ENCODE assay signal across 23 cellular contexts in the genomic region with DNA sequence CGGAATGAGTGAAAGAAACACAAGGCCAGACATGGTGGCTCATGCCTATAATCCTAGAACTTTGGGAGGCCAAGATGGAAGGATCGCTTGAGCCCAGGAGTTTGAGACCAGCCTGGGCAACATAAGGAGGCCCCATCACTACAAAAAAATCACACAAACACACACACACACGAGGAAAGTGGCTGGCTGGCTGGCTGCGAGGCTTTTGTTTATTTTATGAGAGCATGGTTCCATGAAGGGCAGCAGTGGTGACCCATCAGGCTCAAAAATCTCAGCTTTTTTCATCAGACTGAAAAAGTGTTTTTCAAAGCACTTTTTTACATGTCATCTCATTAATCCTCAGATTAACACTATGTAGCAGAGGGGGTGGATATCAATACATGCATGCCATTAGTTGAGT. TPM values are rescaled to one million over a fixed set of nuclear protein-coding genes. Genes with fewer than 3 reads are reported as not detected.
DNase-seq lines count a peak whose midpoint lies in the region; ATAC-seq and TF ChIP-seq lines count a peak whose summit lies in the region.
"Had no signal": no experiment of that assay in that cellular context is flagged by ENCODE, and none has a peak within 500 bp of the region (broad histone marks: within the 10 kb centered on the region; RNA-seq: fewer than 3 reads in every experiment).

No MANE protein-coding gene starts in this region.

- H3K4me1 ChIP-seq in foreskin keratinocyte = peaks cover 25% of the 10 kb centered on the region

- no peaks in the 10 kb centered on the region for H3K27me3 Mint-ChIP-seq in activated CD4-positive, alpha-beta T cell treated with anti-CD3 and anti-CD28 coated beads, Interleukin-2, amount 10 ng/mL, durations not matched to agents 24 days and 14 days
- no peaks in the 10 kb centered on the region for H3K27me3 Mint-ChIP-seq in activated T-helper 1 cell treated with anti-CD3 and anti-CD28 coated beads, Interleukin-12 subunit alpha, Interleukin-12 subunit beta, Interleukin-2, Interleukin-4 antibody, amounts not matched to agents 30 ng/mL and 10 ng/mL and 1 ng/mL, durations not matched to agents 14 hours and 24 hours and 36 hours (ENCODE audit: insufficient read depth)

- peak overlapping the region; percentile 50 for H3K4me3 Mint-ChIP-seq in activated CD4-positive, alpha-beta T cell treated with anti-CD3 and anti-CD28 coated beads, Interleukin-2, amount 10 ng/mL, durations not matched to agents 24 days and 14 days
- H3K4me3 Mint-ChIP-seq in activated T-helper 1 cell treated with anti-CD3 and anti-CD28 coated beads, Interleukin-12 subunit alpha, Interleukin-12 subunit beta, Interleukin-2, Interleukin-4 antibody, amounts not matched to agents 30 ng/mL and 10 ng/mL and 1 ng/mL, durations not matched to agents 14 hours and 24 hours and 36 hours = peak overlapping the region; percentile 23
- no peak overlapping the region for H3K4me3 Mint-ChIP-seq in stimulated activated effector memory CD8-positive, alpha-beta T cell treated with anti-CD3 and anti-CD28 coated beads, Interleukin-12 subunit alpha, Interleukin-12 subunit beta, amount 100 ng/mL, for 72 hours
- H3K4me3 Mint-ChIP-seq: CD8-positive, alpha-beta T cell; IgD-negative memory B cell had no signal

- peaks cover 5% of the 10 kb centered on the region for H3K9me3 Mint-ChIP-seq in activated CD4-positive, alpha-beta T cell treated with anti-CD3 and anti-CD28 coated beads, Interleukin-2, amount 10 ng/mL, durations not matched to agents 24 days and 14 days
- H3K9me3 Mint-ChIP-seq in activated T-helper 1 cell treated with anti-CD3 and anti-CD28 coated beads, Interleukin-12 subunit alpha, Interleukin-12 subunit beta, Interleukin-2, Interleukin-4 antibody, amounts not matched to agents 30 ng/mL and 10 ng/mL and 1 ng/mL, durations not matched to agents 14 hours and 24 hours and 36 hours = no peaks in the 10 kb centered on the region
- no peaks in the 10 kb centered on the region for H3K9me3 Mint-ChIP-seq in stimulated activated effector memory CD8-positive, alpha-beta T cell treated with anti-CD3 and anti-CD28 coated beads, Interleukin-12 subunit alpha, Interleukin-12 subunit beta, amount 100 ng/mL, for 72 hours
- H3K9me3 Mint-ChIP-seq: CD8-positive, alpha-beta T cell; IgD-negative memory B cell had no signal

- peak overlapping the region; percentile 9 for H3K27ac ChIP-seq in foreskin keratinocyte
- H3K27ac ChIP-seq: SJSA1 had no signal

- intact Hi-C loops in activated CD4-positive, alpha-beta T cell treated with anti-CD3 and anti-CD28 coated beads, Interleukin-2, amount 10 ng/mL, durations not matched to agents 24 days and 14 days (cut with micrococcal nuclease) = no loop called here
- intact Hi-C loops in activated T-helper 1 cell treated with anti-CD3 and anti-CD28 coated beads, Interleukin-12 subunit alpha, Interleukin-12 subunit beta, Interleukin-2, Interleukin-4 antibody, amounts not matched to agents 30 ng/mL and 10 ng/mL and 1 ng/mL, durations not matched to agents 14 hours and 24 hours and 36 hours (cut with micrococcal nuclease) = no loop called here
- intact Hi-C loops in posterior cingulate gyrus (cut with DNase I) = no loop called here

- H3K27ac Mint-ChIP-seq in activated CD4-positive, alpha-beta T cell treated with anti-CD3 and anti-CD28 coated beads, Interleukin-2, amount 10 ng/mL, durations not matched to agents 24 days and 14 days = peak overlapping the region; percentile 73
- peak overlapping the region; percentile 74 for H3K27ac Mint-ChIP-seq in activated T-helper 1 cell treated with anti-CD3 and anti-CD28 coated beads, Interleukin-12 subunit alpha, Interleukin-12 subunit beta, Interleukin-2, Interleukin-4 antibody, amounts not matched to agents 30 ng/mL and 10 ng/mL and 1 ng/mL, durations not matched to agents 14 hours and 24 hours and 36 hours
- H3K27ac Mint-ChIP-seq in stimulated activated effector memory CD8-positive, alpha-beta T cell treated with anti-CD3 and anti-CD28 coated beads, Interleukin-12 subunit alpha, Interleukin-12 subunit beta, amount 100 ng/mL, for 72 hours = peak overlapping the region; percentile 52
- H3K27ac Mint-ChIP-seq: CD8-positive, alpha-beta T cell; IgD-negative memory B cell had no signal

- ATAC-seq in foreskin keratinocyte (no peak), GM18870 (IDR thresholded peaks at IDR 0.05; ENCODE audit: unreplicated experiment) (no peak), HG03439 (IDR thresholded peaks at IDR 0.05; ENCODE audit: unreplicated experiment) (no peak)
- ATAC-seq in stimulated activated effector memory CD8-positive, alpha-beta T cell treated with anti-CD3 and anti-CD28 coated beads, Interleukin-12 subunit alpha, Interleukin-12 subunit beta, amount 100 ng/mL, for 72 hours = no peak
- ATAC-seq: CD8-positive, alpha-beta T cell; Right ventricle myocardium inferior had no signal

- peaks cover 85% of the 10 kb centered on the region for H3K36me3 Mint-ChIP-seq in activated CD4-positive, alpha-beta T cell treated with anti-CD3 and anti-CD28 coated beads, Interleukin-2, amount 10 ng/mL, durations not matched to agents 24 days and 14 days (ENCODE audit: low read depth)
- peaks cover 87% of the 10 kb centered on the region for H3K36me3 Mint-ChIP-seq in activated T-helper 1 cell treated with anti-CD3 and anti-CD28 coated beads, Interleukin-12 subunit alpha, Interleukin-12 subunit beta, Interleukin-2, Interleukin-4 antibody, amounts not matched to agents 30 ng/mL and 10 ng/mL and 1 ng/mL, durations not matched to agents 14 hours and 24 hours and 36 hours (ENCODE audit: low read depth)
- H3K36me3 Mint-ChIP-seq in stimulated activated effector memory CD8-positive, alpha-beta T cell treated with anti-CD3 and anti-CD28 coated beads, Interleukin-12 subunit alpha, Interleukin-12 subunit beta, amount 100 ng/mL, for 72 hours = peaks cover 99% of the 10 kb centered on the region
- H3K36me3 Mint-ChIP-seq: CD8-positive, alpha-beta T cell; IgD-negative memory B cell had no signal

- no peaks in the 10 kb centered on the region for H3K27me3 ChIP-seq in foreskin keratinocyte
- H3K27me3 ChIP-seq: Peyer's patch, SJSA1 had no signal

- no peak for DNase-seq in activated CD4-positive, alpha-beta T cell treated with anti-CD3 and anti-CD28 coated beads, Interleukin-2, amount 10 ng/mL, durations not matched to agents 24 days and 14 days
- DNase-seq in activated CD4-positive, alpha-beta T cell treated with anti-CD3 and anti-CD28 coated beads, Interleukin-2, amount 50 U/mL, for 48 hours = no peak
- no peak for DNase-seq in activated T-helper 1 cell treated with anti-CD3 and anti-CD28 coated beads, Interleukin-12 subunit alpha, Interleukin-12 subunit beta, Interleukin-2, Interleukin-4 antibody, amounts not matched to agents 30 ng/mL and 10 ng/mL and 1 ng/mL, durations not matched to agents 14 hours and 24 hours and 36 hours (ENCODE audit: low spot score)
- DNase-seq in foreskin keratinocyte (no peak), posterior cingulate gyrus (no peak)
- no peak for DNase-seq in stimulated activated effector memory CD8-positive, alpha-beta T cell treated with anti-CD3 and anti-CD28 coated beads, Interleukin-12 subunit alpha, Interleukin-12 subunit beta, amount 100 ng/mL, for 72 hours (ENCODE audit: low spot score in 2 of 2)
- DNase-seq: AML-193; C1 segment of cervical spinal cord; CD8-positive, alpha-beta T cell; DMS153; GOT3; HCEC 1CT; MV-4-11; NCI-H1694; NCI-H2081; NCI-H2171; NCI-H526; Peyer's patch had no signal

- no peak for TF ChIP-seq CTCF in foreskin keratinocyte (conservative IDR thresholded peaks at IDR 0.05)

- peaks cover 69% of the 10 kb centered on the region for H3K4me1 Mint-ChIP-seq in activated CD4-positive, alpha-beta T cell treated with anti-CD3 and anti-CD28 coated beads, Interleukin-2, amount 10 ng/mL, durations not matched to agents 24 days and 14 days
- H3K4me1 Mint-ChIP-seq in activated T-helper 1 cell treated with anti-CD3 and anti-CD28 coated beads, Interleukin-12 subunit alpha, Interleukin-12 subunit beta, Interleukin-2, Interleukin-4 antibody, amounts not matched to agents 30 ng/mL and 10 ng/mL and 1 ng/mL, durations not matched to agents 14 hours and 24 hours and 36 hours (ENCODE audit: low read depth) = peaks cover 91% of the 10 kb centered on the region
- H3K4me1 Mint-ChIP-seq in stimulated activated effector memory CD8-positive, alpha-beta T cell treated with anti-CD3 and anti-CD28 coated beads, Interleukin-12 subunit alpha, Interleukin-12 subunit beta, amount 100 ng/mL, for 72 hours = peaks cover 74% of the 10 kb centered on the region

RNA-seq across cellular contexts. Expression of gene VDR, which starts 27.7 kb away (rescaled TPM):
- 267 and 277 TPM in 2 replicates for total RNA-seq in activated CD4-positive, alpha-beta T cell treated with anti-CD3 and anti-CD28 coated beads, Interleukin-2, amount 10 ng/mL, durations not matched to agents 24 days and 14 days
- total RNA-seq in activated T-helper 1 cell treated with anti-CD3 and anti-CD28 coated beads, Interleukin-12 subunit alpha, Interleukin-12 subunit beta, Interleukin-2, Interleukin-4 antibody, amounts not matched to agents 30 ng/mL and 10 ng/mL and 1 ng/mL, durations not matched to agents 14 hours and 24 hours and 36 hours = 305 and 318 TPM in 2 replicates
- total RNA-seq in foreskin keratinocyte = 33.4 and 33.6 TPM in 2 replicates
- 14.9 and 15.8 TPM in 2 replicates for polyA plus RNA-seq in foreskin keratinocyte

RNA-seq across cellular contexts. Expression of gene HDAC7, which starts 57.4 kb away (rescaled TPM):
- total RNA-seq in activated CD4-positive, alpha-beta T cell treated with anti-CD3 and anti-CD28 coated beads, Interleukin-2, amount 10 ng/mL, durations not matched to agents 24 days and 14 days = 405 and 419 TPM in 2 replicates
- total RNA-seq in activated T-helper 1 cell treated with anti-CD3 and anti-CD28 coated beads, Interleukin-12 subunit alpha, Interleukin-12 subunit beta, Interleukin-2, Interleukin-4 antibody, amounts not matched to agents 30 ng/mL and 10 ng/mL and 1 ng/mL, durations not matched to agents 14 hours and 24 hours and 36 hours = 453 and 466 TPM in 2 replicates
- 52.3 and 55.8 TPM in 2 replicates for total RNA-seq in foreskin keratinocyte
- polyA plus RNA-seq in foreskin keratinocyte = 47.3 and 51.7 TPM in 2 replicates
